In the genomic region with DNA sequence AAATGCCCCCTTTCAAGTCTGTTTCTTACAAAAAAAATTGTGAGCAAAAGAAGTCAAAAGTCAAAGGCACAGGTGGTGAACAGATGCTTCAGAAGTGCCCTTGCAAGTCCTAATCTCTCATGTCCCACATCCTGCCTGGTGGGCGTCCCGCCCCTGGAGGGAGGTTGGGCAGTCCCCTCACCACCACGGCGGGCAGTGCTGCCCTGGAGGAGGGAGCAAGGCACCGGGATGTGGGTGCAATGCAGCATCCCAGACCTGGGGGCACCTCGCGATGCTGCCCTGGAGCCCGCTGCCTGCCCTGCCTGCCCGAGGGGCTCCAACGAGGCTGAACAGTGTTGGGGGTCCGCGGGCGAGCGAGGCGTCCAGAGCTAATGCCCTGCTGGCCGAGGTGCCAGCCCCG, we compare ENCODE assay signal across 18 cellular contexts. TPM values are rescaled to one million over a fixed set of nuclear protein-coding genes. Genes with fewer than 3 reads are reported as not detected.
DNase-seq lines count a peak whose midpoint lies in the region; FAIRE-seq and TF ChIP-seq lines count a peak whose summit lies in the region.
"Had no signal": no experiment of that assay in that cellular context is flagged by ENCODE, and none has a peak within 500 bp of the region (broad histone marks: within the 10 kb centered on the region; RNA-seq: fewer than 3 reads in every experiment).

No MANE protein-coding gene starts in this region.

- peaks cover 36% of the 10 kb centered on the region for H3K27me3 Mint-ChIP-seq in chondrocyte (ENCODE audit: low read depth)

- no peak overlapping the region for H2BK5ac ChIP-seq in mesendoderm (ENCODE audit: low read length)

- H3K4me3 Mint-ChIP-seq in chondrocyte (ENCODE audit: unreplicated experiment) = no peak overlapping the region

- no peak for TF ChIP-seq POLR2A in sigmoid colon (IDR thresholded peaks at IDR 0.05)

- FAIRE-seq in D721Med (lab: Jason Lieb, UNC) = no peak

- WGBS in mesendoderm (ENCODE audit: extremely low coverage, insufficient coverage, low lambda C conversion rate) = no CpG with 5 or more reads among the region's 17 CpGs
- WGBS in sigmoid colon, 2 donors = 7 to 28% methylated on average over 17 of the region's 17 CpGs

- H3K27ac ChIP-seq in BLaER1 = no peak overlapping the region
- H3K27ac ChIP-seq in mesendoderm (ENCODE audit: low read depth, low read length) = no peak overlapping the region
- H3K27ac ChIP-seq in sigmoid colon = no peak overlapping the region
- H3K27ac ChIP-seq: C4-2B, dorsolateral prefrontal cortex, stomach had no signal

- no peaks in the 10 kb centered on the region for H3K79me1 ChIP-seq in mesendoderm (ENCODE audit: low read length)

- H3K4me1 ChIP-seq in BLaER1 = peaks cover 37% of the 10 kb centered on the region
- H3K4me1 ChIP-seq in ES-I3 (ENCODE audit: insufficient read depth, low read length) = no peaks in the 10 kb centered on the region
- no peaks in the 10 kb centered on the region for H3K4me1 ChIP-seq in mesendoderm (ENCODE audit: control insufficient read depth, low read depth, low read length)
- peaks cover 0 to 26% (median 17%) of the 10 kb centered on the region in 4 donors for H3K4me1 ChIP-seq in sigmoid colon

- no peak overlapping the region for H4K5ac ChIP-seq in mesendoderm (ENCODE audit: low read length)

- intact Hi-C loops in sigmoid colon (cut with DNase I) = no loop called here

- no peak for TF ChIP-seq CTCF in chondrocyte (IDR thresholded peaks at IDR 0.05)
- no peak for TF ChIP-seq CTCF in sigmoid colon (IDR thresholded peaks at IDR 0.05)
- TF ChIP-seq CTCF in D721Med (IDR thresholded peaks at IDR 0.05; ENCODE audit: insufficient read depth, missing control alignments) = no peak

- H3K27ac Mint-ChIP-seq in chondrocyte (ENCODE audit: unreplicated experiment) = no peak overlapping the region

- H3K9ac ChIP-seq in BLaER1 (no peak overlapping the region), ES-I3 (ENCODE audit: low read depth, low read length) (peak overlapping the region; percentile 47; the same call in 1 of the 2 replicates), mesendoderm (ENCODE audit: low read length) (no peak overlapping the region)

- H4K8ac ChIP-seq in mesendoderm (ENCODE audit: low read depth, low read length) = no peak overlapping the region

- peaks cover 51% of the 10 kb centered on the region for H3K27me3 ChIP-seq in BLaER1
- H3K27me3 ChIP-seq in mesendoderm (ENCODE audit: insufficient read depth, low read length, poor library complexity) = peaks cover 9% of the 10 kb centered on the region
- H3K27me3 ChIP-seq in sigmoid colon = peaks cover 15 to 61% (median 31%) of the 10 kb centered on the region in 3 donors

- DNase-seq in chondrocyte (ENCODE audit: low spot score) (peak; percentile 91), mesendoderm (no peak), GM19238 (ENCODE audit: insufficient read length, low spot score) (no peak), sigmoid colon (no peak), D721Med (ENCODE audit: insufficient read length, low spot score) (no peak), GM19240 (ENCODE audit: insufficient read length, low spot score) (no peak)
- DNase-seq: activated effector memory CD4-positive, alpha-beta T cell treated with Interleukin-2 at 50 U/mL for 16 hours; HCEC 1CT; IMR-90; NCI-H1048; stomach had no signal

- H3K36me3 Mint-ChIP-seq in chondrocyte (ENCODE audit: low read depth) = no peaks in the 10 kb centered on the region

- no peaks in the 10 kb centered on the region for H3K36me3 ChIP-seq in BLaER1
- no peaks in the 10 kb centered on the region for H3K36me3 ChIP-seq in ES-I3 (ENCODE audit: insufficient read depth, low read length)
- H3K36me3 ChIP-seq in mesendoderm (ENCODE audit: control insufficient read depth, insufficient read depth, low read length) = no peaks in the 10 kb centered on the region
- no peaks in the 10 kb centered on the region for H3K36me3 ChIP-seq in sigmoid colon
- H3K36me3 ChIP-seq: stomach had no signal

- no peak for TF ChIP-seq EP300 in sigmoid colon (IDR thresholded peaks at IDR 0.05)

- peaks cover 4% of the 10 kb centered on the region for H3K4me1 Mint-ChIP-seq in chondrocyte (ENCODE audit: low read depth)

- H3K9me3 ChIP-seq in BLaER1 (no peaks in the 10 kb centered on the region), ES-I3 (ENCODE audit: control insufficient read depth, insufficient read depth, low read length) (no peaks in the 10 kb centered on the region), sigmoid colon (no peaks in the 10 kb centered on the region)
- H3K9me3 ChIP-seq: stomach had no signal

- no peak overlapping the region for H3K4me3 ChIP-seq in BLaER1
- no peak overlapping the region for H3K4me3 ChIP-seq in mesendoderm (ENCODE audit: low read length)
- H3K4me3 ChIP-seq in sigmoid colon = no peak overlapping the region

- no peaks in the 10 kb centered on the region for H3K9me3 Mint-ChIP-seq in chondrocyte (ENCODE audit: low read depth)

- H3K23ac ChIP-seq in mesendoderm (ENCODE audit: low read length) = peak overlapping the region; percentile 80

- H3K56ac ChIP-seq in mesendoderm (ENCODE audit: low read length) = no peak overlapping the region

- no peak overlapping the region for H3K4ac ChIP-seq in mesendoderm (ENCODE audit: low read depth, low read length)

- peaks cover 15% of the 10 kb centered on the region for H4K20me1 ChIP-seq in BLaER1

- H2BK15ac ChIP-seq in mesendoderm (replicated peaks; ENCODE audit: low read depth) = no peak overlapping the region

- H2AK5ac ChIP-seq in mesendoderm (ENCODE audit: low read length) = no peak overlapping the region

- H3K79me2 ChIP-seq in mesendoderm (ENCODE audit: control insufficient read depth, insufficient read depth, low read length) = no peaks in the 10 kb centered on the region

- H3K4me2 ChIP-seq in BLaER1 = peak overlapping the region; percentile 45
- H3K4me2 ChIP-seq in mesendoderm (ENCODE audit: low read length) = no peak overlapping the region

- no peak overlapping the region for H2BK120ac ChIP-seq in mesendoderm (ENCODE audit: low read depth, low read length)

- H3K18ac ChIP-seq in mesendoderm (ENCODE audit: low read length) = no peak overlapping the region

RNA-seq across cellular contexts. Expression of a gene that starts 15.9 kb away (rescaled TPM):
- total RNA-seq in chondrocyte (not detected in 3 replicates), sigmoid colon (not detected)
- polyA plus RNA-seq in mesendoderm (2013, experiment 1 of 2) = not detected
- polyA plus RNA-seq in mesendoderm (2013, experiment 2 of 2) = not detected
- polyA plus RNA-seq in sigmoid colon = not detected
- total RNA-seq: dorsolateral prefrontal cortex, IMR-90, mesenteric fat pad, osteocyte, skeletal muscle tissue, stomach had no signal
- polyA plus RNA-seq: IMR-90, stomach had no signal

RNA-seq across cellular contexts. Expression of a gene that starts 29.5 kb away (rescaled TPM):
- total RNA-seq in chondrocyte (not detected in 3 replicates), sigmoid colon (1 to 10 TPM in 2 of 4 donors, under 1 TPM in 1, not detected in 1; 0.33 to 1.4 (median 1.1) TPM)
- polyA plus RNA-seq in mesendoderm (2013, experiment 1 of 2) = not detected
- 0.03 TPM for polyA plus RNA-seq in mesendoderm (2013, experiment 2 of 2)
- under 1 TPM in 1 of 3 donors, not detected in 2; 0.10 TPM for polyA plus RNA-seq in sigmoid colon
- total RNA-seq: IMR-90, mesenteric fat pad, osteocyte, skeletal muscle tissue, stomach had no signal
- polyA plus RNA-seq: IMR-90, stomach had no signal

RNA-seq across cellular contexts. Expression of a gene that starts 37.6 kb away (rescaled TPM):
- total RNA-seq in chondrocyte (43.9 to 78.9 TPM (median 47.6 TPM) in 3 replicates), sigmoid colon (10 to 100 TPM; 28.1 to 69.2 (median 46.2) TPM)
- 1.7 TPM for polyA plus RNA-seq in mesendoderm (2013, experiment 1 of 2)
- 1.4 TPM for polyA plus RNA-seq in mesendoderm (2013, experiment 2 of 2)
- polyA plus RNA-seq in sigmoid colon = 10 to 100 TPM; 16.6 to 29.8 (median 18.6) TPM
